8 cellular contexts compared by ENCODE assay signal in genomic region chr14:100192250-100192671, GRCh38. TPM values are rescaled to one million over a fixed set of nuclear protein-coding genes. Genes with fewer than 3 reads are reported as not detected.
DNase-seq lines count a peak whose midpoint lies in the region; TF ChIP-seq lines count a peak whose summit lies in the region.

No MANE protein-coding gene starts in this region.

- H3K79me2 ChIP-seq in mesendoderm (ENCODE audit: control insufficient read depth, insufficient read depth, low read length), result no peaks in the 10 kb centered on the region

- H3K4me3 ChIP-seq in breast epithelium, result peak overlapping the region; percentile 39 to 67 (median 51)
- H3K4me3 ChIP-seq in mesendoderm (ENCODE audit: low read length), result no peak overlapping the region
- H3K4me3 ChIP-seq in uterus, result peak overlapping the region; percentile 34 to 36

- peak overlapping the region; percentile 46 for H3K4me2 ChIP-seq in mesendoderm (ENCODE audit: low read length)

- TF ChIP-seq CTCF in breast epithelium (IDR thresholded peaks at IDR 0.05), result no peak
- TF ChIP-seq CTCF in uterus (IDR thresholded peaks at IDR 0.05), result no peak

- H3K27me3 ChIP-seq in breast epithelium (no peaks in the 10 kb centered on the region), mesendoderm (ENCODE audit: insufficient read depth, low read length, poor library complexity) (no peaks in the 10 kb centered on the region), uterus (no peaks in the 10 kb centered on the region)

- no peaks in the 10 kb centered on the region for H3K36me3 ChIP-seq in breast epithelium
- no peaks in the 10 kb centered on the region for H3K36me3 ChIP-seq in mesendoderm (ENCODE audit: control insufficient read depth, insufficient read depth, low read length)
- H3K36me3 ChIP-seq in uterus, result no peaks in the 10 kb centered on the region

- peak overlapping the region; percentile 70 for H3K9ac ChIP-seq in mesendoderm (ENCODE audit: low read length)

- H2BK5ac ChIP-seq in mesendoderm (ENCODE audit: low read length), result no peak overlapping the region

- no peaks in the 10 kb centered on the region for H3K9me3 Mint-ChIP-seq in activated naive CD4-positive, alpha-beta T cell treated with anti-CD3 and anti-CD28 coated beads for 36 hours

- H3K9me3 ChIP-seq in breast epithelium (no peaks in the 10 kb centered on the region), uterus (no peaks in the 10 kb centered on the region)

- H3K4me1 ChIP-seq in breast epithelium, result peaks cover 4 to 6% of the 10 kb centered on the region in 2 donors
- peaks cover 3% of the 10 kb centered on the region for H3K4me1 ChIP-seq in mesendoderm (ENCODE audit: control insufficient read depth, low read depth, low read length)
- H3K4me1 ChIP-seq in uterus, result no peaks in the 10 kb centered on the region

- H3K4me3 Mint-ChIP-seq in activated naive CD4-positive, alpha-beta T cell treated with anti-CD3 and anti-CD28 coated beads for 36 hours, result peak overlapping the region; percentile 71

- peak overlapping the region; percentile 33 for H4K5ac ChIP-seq in mesendoderm (ENCODE audit: low read length)

- peaks cover 10% of the 10 kb centered on the region for H3K4me1 Mint-ChIP-seq in activated naive CD4-positive, alpha-beta T cell treated with anti-CD3 and anti-CD28 coated beads for 36 hours (ENCODE audit: low read depth)

- no peak overlapping the region for H2BK120ac ChIP-seq in mesendoderm (ENCODE audit: low read depth, low read length)

- no peak for DNase-seq in activated naive CD4-positive, alpha-beta T cell treated with anti-CD3 and anti-CD28 coated beads for 36 hours
- no peak for DNase-seq in activated naive CD4-positive, alpha-beta T cell treated with anti-CD3 and anti-CD28 coated beads, Interleukin-2, amount 50 U/mL, for 16 hours
- DNase-seq in breast epithelium (ENCODE audit: low spot score in 2 of 2) (peak in 1 of 2 donors; percentile 44), mesendoderm (no peak), uterus (peak; percentile 44 to 45), RPMI8226 (no peak), NCI-H128 (lab: John Stamatoyannopoulos, UW; ENCODE audit: unreplicated experiment) (no peak), NCI-H1436 treated with DMSO at 0.1 percent for 48 hours (lab: John Stamatoyannopoulos, UW) (no peak)

- H3K27ac Mint-ChIP-seq in activated naive CD4-positive, alpha-beta T cell treated with anti-CD3 and anti-CD28 coated beads for 36 hours, result peak overlapping the region; percentile 78

- no peaks in the 10 kb centered on the region for H3K27me3 Mint-ChIP-seq in activated naive CD4-positive, alpha-beta T cell treated with anti-CD3 and anti-CD28 coated beads for 36 hours (ENCODE audit: low read depth)

- H2AK5ac ChIP-seq in mesendoderm (ENCODE audit: low read length), result no peak overlapping the region

- no peak overlapping the region for H3K23ac ChIP-seq in mesendoderm (ENCODE audit: low read length)

- intact Hi-C loops in activated naive CD4-positive, alpha-beta T cell treated with anti-CD3 and anti-CD28 coated beads for 36 hours (cut with micrococcal nuclease), result loop anchor here (2.0 to 5.0 kb wide), 4 partner anchors 33 to 400 kb away; partner anchors contain the start of genes DEGS2 and EML1
- intact Hi-C loops in breast epithelium (cut with DNase I; ENCODE audit: low total_unique reads) (loop anchor here (10.0 kb wide), 1 partner anchor 197 kb away; no protein-coding TSS in a partner anchor), uterus (cut with DNase I; ENCODE audit: low total_unique reads) (no loop called here)

- no peak overlapping the region for H2BK15ac ChIP-seq in mesendoderm (replicated peaks; ENCODE audit: low read depth)

- peak overlapping the region; percentile 93 for H4K8ac ChIP-seq in mesendoderm (ENCODE audit: low read depth, low read length)

- TF ChIP-seq POLR2A in breast epithelium (IDR thresholded peaks at IDR 0.05) (no peak), uterus (IDR thresholded peaks at IDR 0.05) (no peak)

- H3K56ac ChIP-seq in mesendoderm (ENCODE audit: low read length), result peak overlapping the region; percentile 84

- no CpG with 5 or more reads among the region's 21 CpGs for WGBS in mesendoderm (ENCODE audit: extremely low coverage, insufficient coverage, low lambda C conversion rate)

- CTCF ChIA-PET in activated naive CD4-positive, alpha-beta T cell treated with anti-CD3 and anti-CD28 coated beads for 36 hours (lab: Charles Lee), result interaction anchor here (0.7 to 4.1 kb wide), 32 partner anchors 8 to 397 kb away, joined by 3 to 39 read pairs (median 4); no protein-coding TSS in a partner anchor

- H3K18ac ChIP-seq in mesendoderm (ENCODE audit: low read length), result peak overlapping the region; percentile 70

- no peaks in the 10 kb centered on the region for H3K79me1 ChIP-seq in mesendoderm (ENCODE audit: low read length)

- peak overlapping the region; percentile 92 for H3K4ac ChIP-seq in mesendoderm (ENCODE audit: low read depth, low read length)

- H3K36me3 Mint-ChIP-seq in activated naive CD4-positive, alpha-beta T cell treated with anti-CD3 and anti-CD28 coated beads for 36 hours (ENCODE audit: low read depth), result no peaks in the 10 kb centered on the region

- H3K27ac ChIP-seq in breast epithelium (peak overlapping the region; percentile 96 to 98), mesendoderm (ENCODE audit: low read depth, low read length) (no peak overlapping the region), uterus (peak overlapping the region; percentile 82 to 90)

RNA-seq across cellular contexts. Expression of gene DEGS2, which starts 32.8 kb away (rescaled TPM):
- under 1 TPM; 0.52 to 0.99 TPM for total RNA-seq in activated naive CD4-positive, alpha-beta T cell treated with anti-CD3 and anti-CD28 coated beads for 36 hours
- 10 to 100 TPM in 2 of 3 donors, 1 to 10 TPM in 1; 1.1 to 12.0 (median 10.2) TPM for total RNA-seq in breast epithelium
- polyA plus RNA-seq in mesendoderm (2013, experiment 1 of 2), result 0.03 TPM
- polyA plus RNA-seq in mesendoderm (2013, experiment 2 of 2), result 0.03 TPM
- total RNA-seq in uterus, result 10 to 100 TPM in 1 of 4 donors, 1 to 10 TPM in 2, under 1 TPM in 1; 0.88 to 26.6 (median 1.5) TPM

RNA-seq across cellular contexts. Expression of gene YY1, which starts 46.7 kb away (rescaled TPM):
- 10 to 100 TPM; 82.4 to 85.0 TPM for total RNA-seq in activated naive CD4-positive, alpha-beta T cell treated with anti-CD3 and anti-CD28 coated beads for 36 hours
- total RNA-seq in breast epithelium, result 10 to 100 TPM; 46.2 to 61.2 (median 50.6) TPM
- 150 TPM for polyA plus RNA-seq in mesendoderm (2013, experiment 1 of 2)
- 152 TPM for polyA plus RNA-seq in mesendoderm (2013, experiment 2 of 2)
- 10 to 100 TPM; 40.2 to 61.7 (median 53.2) TPM for total RNA-seq in uterus

Comparison
In these comparisons a context has a peak if more than half of its experiments do, and no peak if none do; other contexts are left out.
1. DNase-seq: peak in uterus (2 of 2); none in activated naive CD4-positive, alpha-beta T cell treated with anti-CD3 and anti-CD28 coated beads for 36 hours (single experiment), activated naive CD4-positive, alpha-beta T cell treated with anti-CD3 and anti-CD28 coated beads, Interleukin-2, amount 50 U/mL, for 16 hours (single experiment), mesendoderm (single experiment), RPMI8226 (single experiment), NCI-H128 (single experiment) and NCI-H1436 treated with DMSO at 0.1 percent for 48 hours (single experiment).